ENCODE assay signal across 8 cellular contexts in the genomic region with DNA sequence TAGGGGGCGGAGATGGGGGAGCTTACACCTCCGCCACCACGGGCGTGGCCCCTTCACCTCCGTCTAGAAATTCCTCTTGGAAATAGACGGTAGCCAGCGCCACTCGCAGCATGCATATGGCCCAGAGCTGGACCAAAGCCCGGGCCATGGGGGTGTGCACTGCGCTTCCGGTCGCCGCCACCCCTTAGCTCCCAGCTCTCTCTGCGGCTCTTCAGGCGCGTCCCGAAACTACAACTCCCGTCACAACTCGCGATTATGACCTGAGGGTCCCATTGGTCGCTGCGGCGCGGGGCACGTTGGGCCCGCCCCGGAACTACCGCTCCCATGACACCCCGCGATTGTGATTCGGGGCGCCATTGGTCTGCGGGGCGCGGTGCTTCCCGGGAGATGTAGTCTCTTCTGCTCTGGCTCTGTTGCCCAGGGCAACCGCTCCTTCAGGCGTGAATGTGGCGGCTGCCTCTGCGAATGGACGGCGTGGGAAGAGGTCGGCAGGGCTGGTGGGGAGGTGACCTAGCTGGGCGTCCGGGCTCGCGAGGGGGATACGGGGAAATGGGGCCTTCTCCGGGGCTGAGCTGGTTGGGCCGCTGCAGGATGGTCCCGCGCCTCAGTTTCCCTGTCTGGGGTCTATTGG. TPM values are rescaled to one million over a fixed set of nuclear protein-coding genes. Genes with fewer than 3 reads are reported as not detected.
DNase-seq lines count a peak whose midpoint lies in the region; ATAC-seq, FAIRE-seq and TF ChIP-seq lines count a peak whose summit lies in the region.

A gene (plus strand): TSS at position 413 of the 631 bp plus-strand sequence. CDS start 4,399 bp downstream, outside the sequence.
A gene with protein sequence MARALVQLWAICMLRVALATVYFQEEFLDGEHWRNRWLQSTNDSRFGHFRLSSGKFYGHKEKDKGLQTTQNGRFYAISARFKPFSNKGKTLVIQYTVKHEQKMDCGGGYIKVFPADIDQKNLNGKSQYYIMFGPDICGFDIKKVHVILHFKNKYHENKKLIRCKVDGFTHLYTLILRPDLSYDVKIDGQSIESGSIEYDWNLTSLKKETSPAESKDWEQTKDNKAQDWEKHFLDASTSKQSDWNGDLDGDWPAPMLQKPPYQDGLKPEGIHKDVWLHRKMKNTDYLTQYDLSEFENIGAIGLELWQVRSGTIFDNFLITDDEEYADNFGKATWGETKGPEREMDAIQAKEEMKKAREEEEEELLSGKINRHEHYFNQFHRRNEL (minus strand): TSS at position 186 of the 631 bp plus-strand sequence. CDS start 38 bp downstream, at position 148.

- no peaks in the 10 kb centered on the region for H3K27me3 Mint-ChIP-seq in chondrocyte (ENCODE audit: low read depth)

- H3K36me3 ChIP-seq in kidney (ENCODE audit: control insufficient read depth in 1 of 2, insufficient read depth in 2 of 2, low read length in 2 of 2) = no peaks in the 10 kb centered on the region

- H3K4me1 ChIP-seq in kidney (ENCODE audit: control insufficient read depth in 1 of 2, insufficient read depth in 1 of 2, low read depth in 1 of 2, low read length in 2 of 2) = peaks cover 0 to 4% of the 10 kb centered on the region in 2 donors

- peak within 1 kb of the TSS; percentile 97 for H3K27ac Mint-ChIP-seq in chondrocyte (ENCODE audit: unreplicated experiment)

- FAIRE-seq in kidney (lab: Jason Lieb, UNC) = peak; percentile 89

- TF ChIP-seq CTCF in chondrocyte (IDR thresholded peaks at IDR 0.05) (peak; percentile 26), kidney (IDR thresholded peaks at IDR 0.05; ENCODE audit: borderline replicate concordance, extremely low read depth, insufficient read depth) (peak; percentile 5)

- intact Hi-C loops in kidney (cut with DNase I) = no loop called here

- peak within 1 kb of the TSS; percentile 41 to 48 for H3K9ac ChIP-seq in kidney (ENCODE audit: low read length in 2 of 2)

- H3K4me1 Mint-ChIP-seq in chondrocyte (ENCODE audit: low read depth) = peaks cover 22% of the 10 kb centered on the region

- H3K9me3 Mint-ChIP-seq in chondrocyte (ENCODE audit: low read depth) = no peaks in the 10 kb centered on the region

- peaks cover 1% of the 10 kb centered on the region for H3K36me3 Mint-ChIP-seq in chondrocyte (ENCODE audit: low read depth)

- TF ChIP-seq POLR2A in GM19193 (IDR thresholded peaks at IDR 0.05; ENCODE audit: extremely low read depth, insufficient read depth, insufficient read length) = peak; percentile 85

- H3K9me3 ChIP-seq in kidney (ENCODE audit: control insufficient read depth in 1 of 2, low read length in 2 of 2) = no peaks in the 10 kb centered on the region

- peak within 1 kb of the TSS; percentile 79 to 86 for H3K4me3 ChIP-seq in kidney (ENCODE audit: low read length in 2 of 2)

- peak within 1 kb of the TSS; percentile 96 for H3K4me3 Mint-ChIP-seq in chondrocyte (ENCODE audit: unreplicated experiment)

- H3K27ac ChIP-seq in kidney (ENCODE audit: low read depth in 2 of 2, low read length in 2 of 2) = peak within 1 kb of the TSS; percentile 32 to 47

- ATAC-seq in HG03432 (IDR thresholded peaks at IDR 0.05; ENCODE audit: unreplicated experiment) = peak; percentile 95

- DNase-seq in Ammon's horn (ENCODE audit: low spot score) = peak; percentile 99
- DNase-seq in NCI-H460 (ENCODE audit: extremely low read depth, low read depth) = peak; percentile 95
- peak; percentile 94 for DNase-seq in activated CD4-positive, alpha-beta T cell treated with anti-CD3 and anti-CD28 coated beads for 1 hour
- peak; percentile 99 for DNase-seq in chondrocyte (ENCODE audit: low spot score)
- peak; percentile 99 for DNase-seq in kidney
- peak; percentile 91 to 93 for DNase-seq in stimulated activated CD4-positive, alpha-beta T cell treated with anti-CD3 and anti-CD28 coated beads, Interleukin-15, amount 100 ng/mL, for 1 hour (ENCODE audit: low read depth in 1 of 2, low spot score in 1 of 2)

RNA-seq across cellular contexts. Expression of the first gene that starts in this region (rescaled TPM):
- total RNA-seq in NCI-H460 (2014; rRNA removed; shearing (Covaris generic)) = 3.3 and 5.1 TPM in 2 replicates
- polyA plus RNA-seq in NCI-H460 (2014; cell fraction: nucleus; rRNA removed) = 3.4 and 5.0 TPM in 2 replicates
- 3.1 to 5.8 TPM (median 3.2 TPM) in 3 replicates for total RNA-seq in chondrocyte
- 8.6 TPM for total RNA-seq in kidney
- polyA plus RNA-seq in kidney (ENCODE audit: insufficient read depth, low read depth, low replicate concordance) = 6.2 TPM

RNA-seq across cellular contexts. Expression of the second gene that starts in this region (rescaled TPM):
- 0.26 TPM in 1 of 2 replicates, not detected in the other for total RNA-seq in NCI-H460 (2014; rRNA removed; shearing (Covaris generic))
- not detected in 2 replicates for polyA plus RNA-seq in NCI-H460 (2014; cell fraction: nucleus; rRNA removed)
- not detected in 3 replicates for total RNA-seq in chondrocyte
- total RNA-seq in kidney = not detected
- not detected for polyA plus RNA-seq in kidney (ENCODE audit: insufficient read depth, low read depth, low replicate concordance)

Comparison
In these comparisons a context has a peak if more than half of its experiments do, and no peak if none do; other contexts are left out.
1. Peak in every context shown above with its lines: DNase-seq, ATAC-seq, H3K4me3 ChIP-seq and H3K27ac ChIP-seq.